ENCODE assay signal across 27 cellular contexts in genomic region chr7:107758667-107759066, GRCh38. TPM values are rescaled to one million over a fixed set of nuclear protein-coding genes. Genes with fewer than 3 reads are reported as not detected.
DNase-seq lines count a peak whose midpoint lies in the region; ATAC-seq, FAIRE-seq and TF ChIP-seq lines count a peak whose summit lies in the region.
"Had no signal": no experiment of that assay in that cellular context is flagged by ENCODE, and none has a peak within 500 bp of the region (broad histone marks: within the 10 kb centered on the region; RNA-seq: fewer than 3 reads in every experiment).

No MANE protein-coding gene starts in this region.

- H4K20me1 ChIP-seq in HepG2 (ENCODE audit: insufficient read depth, low read length): no peaks in the 10 kb centered on the region

- no peak for DNase-seq in activated CD4-positive, alpha-beta T cell treated with anti-CD3 and anti-CD28 coated beads for 36 hours
- no peak for DNase-seq in activated CD4-positive, alpha-beta T cell treated with anti-CD3 and anti-CD28 coated beads, Interleukin-2, amount 50 U/mL, for 1 hour
- no peak for DNase-seq in CD8-positive, alpha-beta memory T cell
- no peak for DNase-seq in central memory CD8-positive, alpha-beta T cell (ENCODE audit: low spot score in 2 of 2)
- no peak for DNase-seq in HepG2 (ENCODE audit: low spot score)
- no peak for DNase-seq in NCI-H1436 treated with DMSO at 0.1 percent for 48 hours (lab: John Stamatoyannopoulos, UW)
- DNase-seq in middle frontal gyrus (ENCODE audit: extremely low spot score, low spot score): no peak
- DNase-seq in NCI-H1694 (lab: John Stamatoyannopoulos, UW): no peak
- DNase-seq: AML-193; COR-L47; DMS153; EL; GOT3; Karpas-422; MG63; NCI-H1048; NCI-H146; NCI-H2081 treated with DMSO at 0.1 percent for 48 hours; NCI-H510A; NCI-H748 treated with DMSO at 0.1 percent for 48 hours; NK-92 treated with Interleukin-12 subunit alpha and Interleukin-12 subunit beta, amount 100 ng/mL, for 24 hours had no signal

- no peaks in the 10 kb centered on the region for H3K9me3 ChIP-seq in CD8-positive, alpha-beta memory T cell (ENCODE audit: low read length)
- no peaks in the 10 kb centered on the region for H3K9me3 ChIP-seq in HepG2 (ENCODE audit: low read length)
- H3K9me3 ChIP-seq: MG63 had no signal

- no TSS peak for BruUV-seq in HepG2 (replicated peaks; lab: Mats Ljungman, UMichigan)

- 94% methylated on average over 1 of the region's 1 CpG for WGBS in HepG2 (ENCODE audit: low lambda C conversion rate)

- intact Hi-C loops in activated CD4-positive, alpha-beta T cell treated with anti-CD3 and anti-CD28 coated beads for 36 hours (cut with DNase I, micrococcal nuclease): no loop called here
- intact Hi-C loops in HepG2 (cut with micrococcal nuclease; ENCODE audit: unreplicated experiment): no loop called here

- no peaks in the 10 kb centered on the region for H3K9me3 Mint-ChIP-seq in activated CD4-positive, alpha-beta T cell treated with anti-CD3 and anti-CD28 coated beads for 36 hours (ENCODE audit: low read depth)
- H3K9me3 Mint-ChIP-seq in CD8-positive, alpha-beta memory T cell: no peaks in the 10 kb centered on the region
- H3K9me3 Mint-ChIP-seq in central memory CD8-positive, alpha-beta T cell: no peaks in the 10 kb centered on the region

- no peak for FAIRE-seq in HepG2 (lab: Jason Lieb, UNC)
- FAIRE-seq: GM12878, RCC 7860 had no signal

- H3K4me1 ChIP-seq in CD8-positive, alpha-beta memory T cell (ENCODE audit: insufficient read depth, low read length): no peaks in the 10 kb centered on the region
- no peaks in the 10 kb centered on the region for H3K4me1 ChIP-seq in HepG2 (ENCODE audit: insufficient read depth, low read length)

- no peaks in the 10 kb centered on the region for H3K27me3 Mint-ChIP-seq in activated CD4-positive, alpha-beta T cell treated with anti-CD3 and anti-CD28 coated beads for 36 hours
- no peaks in the 10 kb centered on the region for H3K27me3 Mint-ChIP-seq in CD8-positive, alpha-beta memory T cell
- H3K27me3 Mint-ChIP-seq in central memory CD8-positive, alpha-beta T cell: no peaks in the 10 kb centered on the region

- TF ChIP-seq EP300 in HepG2 (IDR thresholded peaks at IDR 0.05; ENCODE audit: low read depth in 2 of 2, low read length in 2 of 2) (no peak), HepG2 (CRISPR knock-in tag; IDR thresholded peaks at IDR 0.05; ENCODE audit: borderline replicate concordance) (no peak)

- H3K36me3 Mint-ChIP-seq in activated CD4-positive, alpha-beta T cell treated with anti-CD3 and anti-CD28 coated beads for 36 hours (ENCODE audit: low read depth): peaks cover 46% of the 10 kb centered on the region
- peaks cover 9 to 69% (median 33%) of the 10 kb centered on the region in 3 donors for H3K36me3 Mint-ChIP-seq in CD8-positive, alpha-beta memory T cell
- H3K36me3 Mint-ChIP-seq in central memory CD8-positive, alpha-beta T cell (ENCODE audit: insufficient read depth): peaks cover 48% of the 10 kb centered on the region

- H3K4me2 ChIP-seq in HepG2 (ENCODE audit: low read depth, low read length): no peak overlapping the region

- H3K4me3 Mint-ChIP-seq in activated CD4-positive, alpha-beta T cell treated with anti-CD3 and anti-CD28 coated beads for 36 hours: no peak overlapping the region
- no peak overlapping the region for H3K4me3 Mint-ChIP-seq in CD8-positive, alpha-beta memory T cell
- no peak overlapping the region for H3K4me3 Mint-ChIP-seq in central memory CD8-positive, alpha-beta T cell

- POLR2A ChIA-PET in activated CD4-positive, alpha-beta T cell treated with anti-CD3 and anti-CD28 coated beads for 36 hours (lab: Charles Lee): no interaction called here
- POLR2A ChIA-PET in CD8-positive, alpha-beta memory T cell (lab: Charles Lee): no interaction called here
- POLR2A ChIA-PET in HepG2 (lab: Yijun Ruan, JAX): interaction anchor here (1.2 kb wide), 1 partner anchor 15 kb away, joined by 3 read pairs; no protein-coding TSS in a partner anchor

- H3K79me2 ChIP-seq in HepG2 (ENCODE audit: insufficient read depth, low read length): no peaks in the 10 kb centered on the region

- no peak overlapping the region for H3K9ac ChIP-seq in HepG2 (ENCODE audit: insufficient read depth, low read depth, low read length)

- in situ Hi-C loops in HepG2 (cut with HindIII; ENCODE audit: extremely low pct_ligation_motif_present, low pct_unique_long_range_greater_than_20kb): no loop called here

- ATAC-seq in activated CD4-positive, alpha-beta T cell treated with anti-CD3 and anti-CD28 coated beads for 36 hours: no peak
- ATAC-seq in central memory CD8-positive, alpha-beta T cell (replicated peaks; ENCODE audit: extremely low read depth, poor library complexity, severe bottlenecking): no peak
- ATAC-seq in HepG2: no peak
- ATAC-seq: GM12878, Right ventricle myocardium inferior had no signal

- H3K36me3 ChIP-seq in CD8-positive, alpha-beta memory T cell (ENCODE audit: insufficient read depth, low read length): peaks cover 30% of the 10 kb centered on the region
- peaks cover 8 to 53% of the 10 kb centered on the region in 2 experiments for H3K36me3 ChIP-seq in HepG2 (replicated peaks in 1 of 2; ENCODE audit: control insufficient read depth in 1 of 2, insufficient read depth in 2 of 2, low read length in 2 of 2)

- TF ChIP-seq RAD21 in HepG2 (CRISPR knock-in tag; IDR thresholded peaks at IDR 0.05): no peak

- H3K27me3 ChIP-seq in CD8-positive, alpha-beta memory T cell (ENCODE audit: insufficient read depth, low read length, poor library complexity, severe bottlenecking): no peaks in the 10 kb centered on the region
- H3K27me3 ChIP-seq in HepG2 (ENCODE audit: control insufficient read depth in 1 of 2, insufficient read depth in 2 of 2, low read length in 2 of 2): no peaks in the 10 kb centered on the region
- H3K27me3 ChIP-seq: MG63 had no signal

- H2AFZ ChIP-seq in HepG2 (ENCODE audit: low read length): no peak overlapping the region

- no peak overlapping the region for H3K4me3 ChIP-seq in CD8-positive, alpha-beta memory T cell (ENCODE audit: low read length)
- H3K4me3 ChIP-seq in HepG2 (replicated peaks in 1 of 3; ENCODE audit: insufficient read depth in 1 of 3, low read depth in 2 of 3, low read length in 3 of 3): no peak overlapping the region
- H3K4me3 ChIP-seq: GM12878, MG63 had no signal

- peaks cover 3% of the 10 kb centered on the region for H3K4me1 Mint-ChIP-seq in activated CD4-positive, alpha-beta T cell treated with anti-CD3 and anti-CD28 coated beads for 36 hours
- H3K4me1 Mint-ChIP-seq in CD8-positive, alpha-beta memory T cell: peaks cover 11 to 31% (median 14%) of the 10 kb centered on the region in 3 donors
- H3K4me1 Mint-ChIP-seq in central memory CD8-positive, alpha-beta T cell: peaks cover 8% of the 10 kb centered on the region

- H3K27ac Mint-ChIP-seq in activated CD4-positive, alpha-beta T cell treated with anti-CD3 and anti-CD28 coated beads for 36 hours: peak overlapping the region; percentile 33
- peak overlapping the region in 6 of 8 donors; percentile 0 to 73 (median 31) for H3K27ac Mint-ChIP-seq in CD8-positive, alpha-beta memory T cell
- H3K27ac Mint-ChIP-seq in central memory CD8-positive, alpha-beta T cell (ENCODE audit: low read depth): peak overlapping the region; percentile 24

- TF ChIP-seq CTCF in HepG2 (CRISPR knock-in tag; IDR thresholded peaks at IDR 0.05): no peak

- no peak overlapping the region for H3K27ac ChIP-seq in CD8-positive, alpha-beta memory T cell (ENCODE audit: low read depth, low read length)
- H3K27ac ChIP-seq in HepG2 (ENCODE audit: extremely low read length, insufficient read depth, low read length): no peak overlapping the region
- H3K27ac ChIP-seq: 22Rv1, C4-2B had no signal

- CTCF ChIA-PET in activated CD4-positive, alpha-beta T cell treated with anti-CD3 and anti-CD28 coated beads for 36 hours (lab: Charles Lee): interaction anchor here (1.1 to 1.7 kb wide), 2 partner anchors 117 to 119 kb away, joined by 4 to 6 read pairs; no protein-coding TSS in a partner anchor
- CTCF ChIA-PET in CD8-positive, alpha-beta memory T cell (lab: Charles Lee): interaction anchor here (2.0 kb wide), 1 partner anchor 116 kb away, joined by 5 read pairs; no protein-coding TSS in a partner anchor
- CTCF ChIA-PET in HepG2 (lab: Yijun Ruan, JAX; ENCODE audit: low intra/inter-chr PET ratio, low total read pairs): no interaction called here

- TF ChIP-seq POLR2A in HepG2 (IDR thresholded peaks at IDR 0.05; ENCODE audit: insufficient read depth in 1 of 2, low read depth in 2 of 2, low read length in 2 of 2): no peak

RNA-seq across cellular contexts. Expression of gene CBLL1, which starts 14.7 kb away (rescaled TPM):
- total RNA-seq in activated CD4-positive, alpha-beta T cell treated with anti-CD3 and anti-CD28 coated beads for 36 hours: 10 to 100 TPM; 36.9 to 57.9 TPM
- 10 to 100 TPM; 42.7 to 49.3 TPM for total RNA-seq in CD8-positive, alpha-beta memory T cell
- polyA plus RNA-seq in CD8-positive, alpha-beta memory T cell: 89.7 TPM
- total RNA-seq in HepG2 (2016; rRNA removed; fragmentation: Illumina TruSeq; extraction: Trizol): 10.5 and 12.2 TPM in 2 replicates
- total RNA-seq in HepG2 (2016; cell fraction: cytosol; rRNA removed; fragmentation: Illumina TruSeq; extraction: Trizol; ENCODE audit: low read depth): 4.6 and 9.6 TPM in 2 replicates
- total RNA-seq in HepG2 (2016; cell fraction: insoluble cytoplasmic fraction; rRNA removed; fragmentation: Illumina TruSeq; extraction: Trizol): 8.4 and 9.8 TPM in 2 replicates
- total RNA-seq in HepG2 (2016; cell fraction: membrane; rRNA removed; fragmentation: Illumina TruSeq; extraction: Trizol): 10.8 and 12.2 TPM in 2 replicates
- total RNA-seq in HepG2 (2016; cell fraction: nucleus; rRNA removed; fragmentation: Illumina TruSeq; extraction: Trizol): 14.2 and 14.8 TPM in 2 replicates
- polyA plus RNA-seq in HepG2 (2011; rRNA removed): 8.8 and 9.1 TPM in 2 replicates
- polyA plus RNA-seq in HepG2 (2011; cell fraction: cytosol; rRNA removed): 4.3 and 5.7 TPM in 2 replicates
- 14.0 and 15.1 TPM in 2 replicates for polyA plus RNA-seq in HepG2 (2011; cell fraction: nucleus; rRNA removed)
- 20.1 and 22.9 TPM in 2 replicates for polyA plus RNA-seq in HepG2 (2012)
- 2.6 and 2.7 TPM in 2 replicates for polyA plus RNA-seq in HepG2 (2016; cell fraction: cytosol; fragmentation: Illumina TruSeq; extraction: Trizol; ENCODE audit: low read depth)
- polyA plus RNA-seq in HepG2 (2016; cell fraction: insoluble cytoplasmic fraction; fragmentation: Illumina TruSeq; extraction: Trizol; ENCODE audit: low read depth): 14.3 and 19.8 TPM in 2 replicates
- polyA plus RNA-seq in HepG2 (2016; cell fraction: membrane; fragmentation: Illumina TruSeq; extraction: Trizol; ENCODE audit: low read depth): 5.6 and 7.4 TPM in 2 replicates
- 15.6 and 15.9 TPM in 2 replicates for polyA plus RNA-seq in HepG2 (2016; cell fraction: nucleus; fragmentation: Illumina TruSeq; extraction: Trizol; ENCODE audit: insufficient read depth, low read depth)
- polyA minus RNA-seq in HepG2 (2011; rRNA and poly(A)+ RNA removed; ENCODE audit: low replicate concordance): 10.1 and 20.3 TPM in 2 replicates
- 15.6 and 20.4 TPM in 2 replicates for polyA minus RNA-seq in HepG2 (2011; cell fraction: cytosol; rRNA and poly(A)+ RNA removed)
- 42.4 and 45.3 TPM in 2 replicates for polyA minus RNA-seq in HepG2 (2011; cell fraction: nucleus; rRNA and poly(A)+ RNA removed)

RNA-seq across cellular contexts. Expression of gene SLC26A3, which starts 44.4 kb away (rescaled TPM):
- not detected for total RNA-seq in activated CD4-positive, alpha-beta T cell treated with anti-CD3 and anti-CD28 coated beads for 36 hours
- not detected for total RNA-seq in CD8-positive, alpha-beta memory T cell
- polyA plus RNA-seq in CD8-positive, alpha-beta memory T cell: not detected
- 0.08 and 0.11 TPM in 2 replicates for total RNA-seq in HepG2 (2016; rRNA removed; fragmentation: Illumina TruSeq; extraction: Trizol)
- not detected in 2 replicates for total RNA-seq in HepG2 (2016; cell fraction: cytosol; rRNA removed; fragmentation: Illumina TruSeq; extraction: Trizol; ENCODE audit: low read depth)
- total RNA-seq in HepG2 (2016; cell fraction: insoluble cytoplasmic fraction; rRNA removed; fragmentation: Illumina TruSeq; extraction: Trizol): 0.06 and 0.11 TPM in 2 replicates
- total RNA-seq in HepG2 (2016; cell fraction: membrane; rRNA removed; fragmentation: Illumina TruSeq; extraction: Trizol): 0.06 TPM in 1 of 2 replicates, not detected in the other
- total RNA-seq in HepG2 (2016; cell fraction: nucleus; rRNA removed; fragmentation: Illumina TruSeq; extraction: Trizol): 0.84 TPM in 1 of 2 replicates, not detected in the other
- 0.30 and 0.71 TPM in 2 replicates for polyA plus RNA-seq in HepG2 (2011; rRNA removed)
- 0.20 and 0.68 TPM in 2 replicates for polyA plus RNA-seq in HepG2 (2011; cell fraction: cytosol; rRNA removed)
- polyA plus RNA-seq in HepG2 (2011; cell fraction: nucleus; rRNA removed): 0.10 and 0.17 TPM in 2 replicates
- polyA plus RNA-seq in HepG2 (2012): 3.2 and 10.9 TPM in 2 replicates
- not detected in 2 replicates for polyA plus RNA-seq in HepG2 (2016; cell fraction: cytosol; fragmentation: Illumina TruSeq; extraction: Trizol; ENCODE audit: low read depth)
- polyA plus RNA-seq in HepG2 (2016; cell fraction: insoluble cytoplasmic fraction; fragmentation: Illumina TruSeq; extraction: Trizol; ENCODE audit: low read depth): not detected in 2 replicates
- not detected in 2 replicates for polyA plus RNA-seq in HepG2 (2016; cell fraction: membrane; fragmentation: Illumina TruSeq; extraction: Trizol; ENCODE audit: low read depth)
- 0.15 TPM in 1 of 2 replicates, not detected in the other for polyA plus RNA-seq in HepG2 (2016; cell fraction: nucleus; fragmentation: Illumina TruSeq; extraction: Trizol; ENCODE audit: insufficient read depth, low read depth)
- polyA minus RNA-seq in HepG2 (2011; rRNA and poly(A)+ RNA removed; ENCODE audit: low replicate concordance): 0.26 TPM in 1 of 2 replicates, not detected in the other
- 0.30 TPM in 1 of 2 replicates, not detected in the other for polyA minus RNA-seq in HepG2 (2011; cell fraction: cytosol; rRNA and poly(A)+ RNA removed)
- 0.26 and 0.62 TPM in 2 replicates for polyA minus RNA-seq in HepG2 (2011; cell fraction: nucleus; rRNA and poly(A)+ RNA removed)
- total RNA-seq: Right ventricle myocardium inferior, SK-MEL-5 had no signal
- polyA plus RNA-seq: GM12878 had no signal
